Comparison of ENCODE assay signal across 1 cellular context in genomic region chr3:125057186-125057850, GRCh38.
TF ChIP-seq lines count a peak whose summit lies in the region.

No MANE protein-coding gene starts in this region.

TF ChIP-seq in WTC11, 78 proteins besides CTCF, POLR2A, EP300 and RAD21 (continued from another document):
- TF ChIP-seq ZNF281 (CRISPR knock-in tag; IDR thresholded peaks at IDR 0.05): no peak
